In the genomic region with DNA sequence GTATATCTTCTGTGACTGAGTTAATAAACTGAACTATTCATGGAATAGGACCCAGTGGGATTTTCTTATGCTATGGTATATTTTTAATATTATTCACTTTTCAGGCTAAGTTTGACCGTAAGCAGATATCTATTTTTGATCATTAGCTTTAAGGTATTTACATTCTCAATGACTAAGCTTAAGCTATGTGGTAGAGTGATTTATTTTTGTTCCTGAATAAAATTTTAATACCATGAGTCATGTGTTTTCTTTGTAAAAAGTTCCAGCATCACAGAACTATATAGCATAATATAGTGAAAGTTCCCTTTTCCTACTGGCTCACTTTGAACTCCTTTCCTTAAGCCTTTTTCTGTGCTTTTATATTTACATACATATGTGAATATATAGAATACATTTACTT, we compare ENCODE assay signal across 16 cellular contexts.
DNase-seq lines count a peak whose midpoint lies in the region; TF ChIP-seq lines count a peak whose summit lies in the region.
"Had no signal": no experiment of that assay in that cellular context is flagged by ENCODE, and none has a peak within 500 bp of the region (broad histone marks: within the 10 kb centered on the region; RNA-seq: fewer than 3 reads in every experiment).

No MANE protein-coding gene starts in this region.

- H3K27me3 ChIP-seq in ACC112 (ENCODE audit: insufficient read depth, low read length): no peaks in the 10 kb centered on the region
- H3K27me3 ChIP-seq: esophagus muscularis mucosa, tibial artery had no signal

- POLR2A ChIA-PET in HEK293T (lab: Yijun Ruan, JAX): no interaction called here

- H3K79me2 ChIP-seq in ACC112 (ENCODE audit: control insufficient read depth, insufficient read depth, low read length, unreplicated experiment): no peaks in the 10 kb centered on the region

- TF ChIP-seq CTCF in astrocyte of the cerebellum (IDR thresholded peaks at IDR 0.05; ENCODE audit: low read depth, low read length, missing control alignments) (no peak), GM10266 (IDR thresholded peaks at IDR 0.05; ENCODE audit: control insufficient read depth, insufficient read depth, low read depth, missing control alignments) (no peak), glutamatergic neuron (IDR thresholded peaks at IDR 0.05; ENCODE audit: partially characterized antibody, unreplicated experiment) (no peak)

- no peak overlapping the region for H3K27ac Mint-ChIP-seq in glutamatergic neuron (ENCODE audit: unreplicated experiment)

- 0 out of 2 replicates have a peak, but pooled peaks cover 3% of the 10 kb centered on the region for H3K36me3 ChIP-seq in ACC112 (ENCODE audit: insufficient read depth, low read length)
- H3K36me3 ChIP-seq: esophagus muscularis mucosa, prostate gland, WERI-Rb-1 had no signal

- DNase-seq in HT1080 (ENCODE audit: low read depth) (peak; percentile 70), astrocyte of the cerebellum (ENCODE audit: low read depth) (peak; percentile 16), glomerular visceral epithelial cell (ENCODE audit: extremely low spot score) (peak; percentile 29), GM10266 (ENCODE audit: extremely low spot score) (no peak), glutamatergic neuron (no peak), HEK293T (ENCODE audit: extremely low spot score) (no peak), GDM1 (lab: John Stamatoyannopoulos, UW) (no peak)
- DNase-seq: activated naive CD4-positive, alpha-beta T cell; mucosa of descending colon; NCI-H2081 treated with DMSO at 0.1 percent for 48 hours; tibial artery; WERI-Rb-1 had no signal

- H3K4me1 Mint-ChIP-seq in glutamatergic neuron (ENCODE audit: low read depth, unreplicated experiment): no peaks in the 10 kb centered on the region
- H3K4me1 Mint-ChIP-seq: central memory CD8-positive, alpha-beta T cell had no signal

- H3K4me3 Mint-ChIP-seq in glutamatergic neuron (ENCODE audit: unreplicated experiment): no peak overlapping the region
- H3K4me3 Mint-ChIP-seq: central memory CD8-positive, alpha-beta T cell had no signal

- H3K36me3 Mint-ChIP-seq in glutamatergic neuron (ENCODE audit: unreplicated experiment): peaks cover 8% of the 10 kb centered on the region

- H3K27ac ChIP-seq in ACC112 (ENCODE audit: low read depth, low read length): peak overlapping the region; percentile 77
- H3K27ac ChIP-seq: esophagus muscularis mucosa, prostate gland, tibial artery, WERI-Rb-1 had no signal

- no peak overlapping the region for H2AFZ ChIP-seq in ACC112 (ENCODE audit: low read length, unreplicated experiment)

- peak overlapping the region; percentile 53; the same call in 1 of the 2 replicates for H3K4me3 ChIP-seq in ACC112 (ENCODE audit: low read depth, low read length)
- no peak overlapping the region for H3K4me3 ChIP-seq in astrocyte of the cerebellum (ENCODE audit: low read depth, low read length)
- H3K4me3 ChIP-seq: esophagus muscularis mucosa, mucosa of descending colon, prostate gland, tibial artery had no signal

- CTCF ChIA-PET in HEK293T (lab: Yijun Ruan, JAX): no interaction called here

- in situ Hi-C loops in astrocyte of the cerebellum (cut with HindIII; ENCODE audit: low sequenced_read_pairs): no loop called here

- peaks cover 39% of the 10 kb centered on the region for H3K4me1 ChIP-seq in ACC112 (ENCODE audit: control insufficient read depth, insufficient read depth, low read length, unreplicated experiment)
- H3K4me1 ChIP-seq: esophagus muscularis mucosa, prostate gland had no signal

- no peaks in the 10 kb centered on the region for H3K9me3 Mint-ChIP-seq in glutamatergic neuron (ENCODE audit: unreplicated experiment)
- H3K9me3 Mint-ChIP-seq: central memory CD8-positive, alpha-beta T cell had no signal

- H3K27me3 Mint-ChIP-seq in glutamatergic neuron (ENCODE audit: unreplicated experiment): peaks cover 1% of the 10 kb centered on the region
- H3K27me3 Mint-ChIP-seq: central memory CD8-positive, alpha-beta T cell had no signal

TF ChIP-seq in HEK293T, 16 proteins besides CTCF, POLR2A, EP300 and RAD21:
- no peak for TF ChIP-seq L3MBTL2 (conservative IDR thresholded peaks at IDR 0.05)
- TF ChIP-seq FOXA1 (IDR thresholded peaks at IDR 0.05): no peak
- TF ChIP-seq ARNT (IDR thresholded peaks at IDR 0.05): no peak
- TF ChIP-seq ZNF384 (IDR thresholded peaks at IDR 0.05): no peak
- TF ChIP-seq FOXK2 (IDR thresholded peaks at IDR 0.05): no peak
- TF ChIP-seq BHLHE40 (IDR thresholded peaks at IDR 0.05; ENCODE audit: borderline replicate concordance): no peak
- no peak for TF ChIP-seq NFRKB (IDR thresholded peaks at IDR 0.05)
- TF ChIP-seq TARDBP (IDR thresholded peaks at IDR 0.05): no peak
- TF ChIP-seq ELF4 (IDR thresholded peaks at IDR 0.05): no peak
- TF ChIP-seq SUZ12 (IDR thresholded peaks at IDR 0.05): no peak
- TF ChIP-seq HDGF (IDR thresholded peaks at IDR 0.05; ENCODE audit: borderline replicate concordance): no peak
- TF ChIP-seq, protein P1, sequence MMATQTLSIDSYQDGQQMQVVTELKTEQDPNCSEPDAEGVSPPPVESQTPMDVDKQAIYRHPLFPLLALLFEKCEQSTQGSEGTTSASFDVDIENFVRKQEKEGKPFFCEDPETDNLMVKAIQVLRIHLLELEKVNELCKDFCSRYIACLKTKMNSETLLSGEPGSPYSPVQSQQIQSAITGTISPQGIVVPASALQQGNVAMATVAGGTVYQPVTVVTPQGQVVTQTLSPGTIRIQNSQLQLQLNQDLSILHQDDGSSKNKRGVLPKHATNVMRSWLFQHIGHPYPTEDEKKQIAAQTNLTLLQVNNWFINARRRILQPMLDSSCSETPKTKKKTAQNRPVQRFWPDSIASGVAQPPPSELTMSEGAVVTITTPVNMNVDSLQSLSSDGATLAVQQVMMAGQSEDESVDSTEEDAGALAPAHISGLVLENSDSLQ (IDR thresholded peaks at IDR 0.05): no peak
- no peak for TF ChIP-seq SP1 (IDR thresholded peaks at IDR 0.05)
- TF ChIP-seq FOXM1 (IDR thresholded peaks at IDR 0.05; ENCODE audit: borderline replicate concordance): no peak
- TF ChIP-seq LEF1 (IDR thresholded peaks at IDR 0.05; ENCODE audit: borderline replicate concordance): no peak
- TF ChIP-seq CTBP1 (IDR thresholded peaks at IDR 0.05; ENCODE audit: borderline replicate concordance): no peak

Comparison
In these comparisons a context has a peak if more than half of its experiments do, and no peak if none do; other contexts are left out.
1. DNase-seq: peak in HT1080 (single experiment), astrocyte of the cerebellum (single experiment) and glomerular visceral epithelial cell (single experiment); none in GM10266 (single experiment), glutamatergic neuron (single experiment), HEK293T (single experiment) and GDM1 (single experiment).